Comparison of ENCODE assay signal across 1 cellular context in the genomic region with DNA sequence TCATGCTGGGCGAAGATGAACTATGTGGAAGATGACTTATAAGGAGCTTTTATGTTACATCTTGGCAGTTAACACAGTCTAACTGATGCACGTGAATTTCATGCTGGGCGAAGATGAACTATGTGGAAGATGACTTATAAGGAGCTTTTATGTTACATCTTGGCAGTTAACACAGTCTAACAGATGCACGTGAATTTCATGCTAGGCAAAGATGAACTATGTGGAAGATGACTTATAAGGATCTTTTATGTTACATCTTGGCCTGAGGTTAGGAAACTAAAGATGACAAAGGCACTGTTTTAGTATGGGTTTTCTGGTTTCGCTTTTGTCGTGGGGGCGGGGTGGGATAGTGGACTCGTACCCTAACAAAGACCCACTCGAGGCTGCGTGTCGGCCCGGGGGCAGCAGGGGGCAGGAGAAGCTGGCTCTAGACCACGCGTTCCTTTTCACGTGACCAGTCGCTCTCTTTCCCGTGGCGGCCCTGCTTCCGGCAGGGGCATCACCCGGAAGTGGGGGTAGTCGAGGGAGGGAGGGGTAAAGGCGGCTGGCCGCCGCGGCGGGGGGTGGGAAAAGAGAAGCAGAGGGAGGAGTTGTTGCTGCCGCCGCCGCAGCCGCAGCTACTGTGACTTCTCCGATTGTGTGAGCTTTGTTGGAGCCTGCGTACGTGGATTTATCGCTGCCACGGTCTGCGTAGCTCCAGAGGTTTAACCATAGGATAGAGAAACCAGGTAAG.
TF ChIP-seq lines count a peak whose summit lies in the region.

A gene (plus strand): TSS at position 586 of the 733 bp plus-strand sequence. CDS start 60,949 bp downstream, outside the sequence.

TF ChIP-seq in K562, 482 proteins besides CTCF, POLR2A, EP300 and RAD21 (continued from another document):
- TF ChIP-seq, protein P1, sequence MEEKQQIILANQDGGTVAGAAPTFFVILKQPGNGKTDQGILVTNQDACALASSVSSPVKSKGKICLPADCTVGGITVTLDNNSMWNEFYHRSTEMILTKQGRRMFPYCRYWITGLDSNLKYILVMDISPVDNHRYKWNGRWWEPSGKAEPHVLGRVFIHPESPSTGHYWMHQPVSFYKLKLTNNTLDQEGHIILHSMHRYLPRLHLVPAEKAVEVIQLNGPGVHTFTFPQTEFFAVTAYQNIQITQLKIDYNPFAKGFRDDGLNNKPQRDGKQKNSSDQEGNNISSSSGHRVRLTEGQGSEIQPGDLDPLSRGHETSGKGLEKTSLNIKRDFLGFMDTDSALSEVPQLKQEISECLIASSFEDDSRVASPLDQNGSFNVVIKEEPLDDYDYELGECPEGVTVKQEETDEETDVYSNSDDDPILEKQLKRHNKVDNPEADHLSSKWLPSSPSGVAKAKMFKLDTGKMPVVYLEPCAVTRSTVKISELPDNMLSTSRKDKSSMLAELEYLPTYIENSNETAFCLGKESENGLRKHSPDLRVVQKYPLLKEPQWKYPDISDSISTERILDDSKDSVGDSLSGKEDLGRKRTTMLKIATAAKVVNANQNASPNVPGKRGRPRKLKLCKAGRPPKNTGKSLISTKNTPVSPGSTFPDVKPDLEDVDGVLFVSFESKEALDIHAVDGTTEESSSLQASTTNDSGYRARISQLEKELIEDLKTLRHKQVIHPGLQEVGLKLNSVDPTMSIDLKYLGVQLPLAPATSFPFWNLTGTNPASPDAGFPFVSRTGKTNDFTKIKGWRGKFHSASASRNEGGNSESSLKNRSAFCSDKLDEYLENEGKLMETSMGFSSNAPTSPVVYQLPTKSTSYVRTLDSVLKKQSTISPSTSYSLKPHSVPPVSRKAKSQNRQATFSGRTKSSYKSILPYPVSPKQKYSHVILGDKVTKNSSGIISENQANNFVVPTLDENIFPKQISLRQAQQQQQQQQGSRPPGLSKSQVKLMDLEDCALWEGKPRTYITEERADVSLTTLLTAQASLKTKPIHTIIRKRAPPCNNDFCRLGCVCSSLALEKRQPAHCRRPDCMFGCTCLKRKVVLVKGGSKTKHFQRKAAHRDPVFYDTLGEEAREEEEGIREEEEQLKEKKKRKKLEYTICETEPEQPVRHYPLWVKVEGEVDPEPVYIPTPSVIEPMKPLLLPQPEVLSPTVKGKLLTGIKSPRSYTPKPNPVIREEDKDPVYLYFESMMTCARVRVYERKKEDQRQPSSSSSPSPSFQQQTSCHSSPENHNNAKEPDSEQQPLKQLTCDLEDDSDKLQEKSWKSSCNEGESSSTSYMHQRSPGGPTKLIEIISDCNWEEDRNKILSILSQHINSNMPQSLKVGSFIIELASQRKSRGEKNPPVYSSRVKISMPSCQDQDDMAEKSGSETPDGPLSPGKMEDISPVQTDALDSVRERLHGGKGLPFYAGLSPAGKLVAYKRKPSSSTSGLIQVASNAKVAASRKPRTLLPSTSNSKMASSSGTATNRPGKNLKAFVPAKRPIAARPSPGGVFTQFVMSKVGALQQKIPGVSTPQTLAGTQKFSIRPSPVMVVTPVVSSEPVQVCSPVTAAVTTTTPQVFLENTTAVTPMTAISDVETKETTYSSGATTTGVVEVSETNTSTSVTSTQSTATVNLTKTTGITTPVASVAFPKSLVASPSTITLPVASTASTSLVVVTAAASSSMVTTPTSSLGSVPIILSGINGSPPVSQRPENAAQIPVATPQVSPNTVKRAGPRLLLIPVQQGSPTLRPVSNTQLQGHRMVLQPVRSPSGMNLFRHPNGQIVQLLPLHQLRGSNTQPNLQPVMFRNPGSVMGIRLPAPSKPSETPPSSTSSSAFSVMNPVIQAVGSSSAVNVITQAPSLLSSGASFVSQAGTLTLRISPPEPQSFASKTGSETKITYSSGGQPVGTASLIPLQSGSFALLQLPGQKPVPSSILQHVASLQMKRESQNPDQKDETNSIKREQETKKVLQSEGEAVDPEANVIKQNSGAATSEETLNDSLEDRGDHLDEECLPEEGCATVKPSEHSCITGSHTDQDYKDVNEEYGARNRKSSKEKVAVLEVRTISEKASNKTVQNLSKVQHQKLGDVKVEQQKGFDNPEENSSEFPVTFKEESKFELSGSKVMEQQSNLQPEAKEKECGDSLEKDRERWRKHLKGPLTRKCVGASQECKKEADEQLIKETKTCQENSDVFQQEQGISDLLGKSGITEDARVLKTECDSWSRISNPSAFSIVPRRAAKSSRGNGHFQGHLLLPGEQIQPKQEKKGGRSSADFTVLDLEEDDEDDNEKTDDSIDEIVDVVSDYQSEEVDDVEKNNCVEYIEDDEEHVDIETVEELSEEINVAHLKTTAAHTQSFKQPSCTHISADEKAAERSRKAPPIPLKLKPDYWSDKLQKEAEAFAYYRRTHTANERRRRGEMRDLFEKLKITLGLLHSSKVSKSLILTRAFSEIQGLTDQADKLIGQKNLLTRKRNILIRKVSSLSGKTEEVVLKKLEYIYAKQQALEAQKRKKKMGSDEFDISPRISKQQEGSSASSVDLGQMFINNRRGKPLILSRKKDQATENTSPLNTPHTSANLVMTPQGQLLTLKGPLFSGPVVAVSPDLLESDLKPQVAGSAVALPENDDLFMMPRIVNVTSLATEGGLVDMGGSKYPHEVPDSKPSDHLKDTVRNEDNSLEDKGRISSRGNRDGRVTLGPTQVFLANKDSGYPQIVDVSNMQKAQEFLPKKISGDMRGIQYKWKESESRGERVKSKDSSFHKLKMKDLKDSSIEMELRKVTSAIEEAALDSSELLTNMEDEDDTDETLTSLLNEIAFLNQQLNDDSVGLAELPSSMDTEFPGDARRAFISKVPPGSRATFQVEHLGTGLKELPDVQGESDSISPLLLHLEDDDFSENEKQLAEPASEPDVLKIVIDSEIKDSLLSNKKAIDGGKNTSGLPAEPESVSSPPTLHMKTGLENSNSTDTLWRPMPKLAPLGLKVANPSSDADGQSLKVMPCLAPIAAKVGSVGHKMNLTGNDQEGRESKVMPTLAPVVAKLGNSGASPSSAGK (IDR thresholded peaks at IDR 0.05), result 0 out of 2 replicates have a peak, but pooled peaks have one; percentile 39
- TF ChIP-seq ETV5 (CRISPR knock-in tag; IDR thresholded peaks at IDR 0.05; ENCODE audit: low read depth), result peak; percentile 92
- peak; percentile 35; the same call in 1 of the 2 replicates for TF ChIP-seq L3MBTL2 (IDR thresholded peaks at IDR 0.05)
- TF ChIP-seq MYC (IDR thresholded peaks at IDR 0.05; ENCODE audit: low read depth, low read length), result peak; percentile 80
- no peak for TF ChIP-seq MYC (CRISPR knock-in tag; IDR thresholded peaks at IDR 0.05; ENCODE audit: borderline replicate concordance, low read depth)
- peak; percentile 44; the same call in 1 of the 2 replicates for TF ChIP-seq PHF8 (IDR thresholded peaks at IDR 0.05; ENCODE audit: borderline replicate concordance, low read length)
- TF ChIP-seq KDM4B (IDR thresholded peaks at IDR 0.05; ENCODE audit: borderline replicate concordance in 2 of 2, low read depth in 1 of 2), result peak in 1 of 2 experiments; percentile 80; a peak in 1 of 4 replicates
- TF ChIP-seq SMAD4 (CRISPR knock-in tag; conservative IDR thresholded peaks at IDR 0.05), result peak; percentile 93
- peak; percentile 38; the same call in 1 of the 2 replicates for TF ChIP-seq RBFOX2 (IDR thresholded peaks at IDR 0.05; ENCODE audit: low read depth, low read length)
- TF ChIP-seq, protein P2, sequence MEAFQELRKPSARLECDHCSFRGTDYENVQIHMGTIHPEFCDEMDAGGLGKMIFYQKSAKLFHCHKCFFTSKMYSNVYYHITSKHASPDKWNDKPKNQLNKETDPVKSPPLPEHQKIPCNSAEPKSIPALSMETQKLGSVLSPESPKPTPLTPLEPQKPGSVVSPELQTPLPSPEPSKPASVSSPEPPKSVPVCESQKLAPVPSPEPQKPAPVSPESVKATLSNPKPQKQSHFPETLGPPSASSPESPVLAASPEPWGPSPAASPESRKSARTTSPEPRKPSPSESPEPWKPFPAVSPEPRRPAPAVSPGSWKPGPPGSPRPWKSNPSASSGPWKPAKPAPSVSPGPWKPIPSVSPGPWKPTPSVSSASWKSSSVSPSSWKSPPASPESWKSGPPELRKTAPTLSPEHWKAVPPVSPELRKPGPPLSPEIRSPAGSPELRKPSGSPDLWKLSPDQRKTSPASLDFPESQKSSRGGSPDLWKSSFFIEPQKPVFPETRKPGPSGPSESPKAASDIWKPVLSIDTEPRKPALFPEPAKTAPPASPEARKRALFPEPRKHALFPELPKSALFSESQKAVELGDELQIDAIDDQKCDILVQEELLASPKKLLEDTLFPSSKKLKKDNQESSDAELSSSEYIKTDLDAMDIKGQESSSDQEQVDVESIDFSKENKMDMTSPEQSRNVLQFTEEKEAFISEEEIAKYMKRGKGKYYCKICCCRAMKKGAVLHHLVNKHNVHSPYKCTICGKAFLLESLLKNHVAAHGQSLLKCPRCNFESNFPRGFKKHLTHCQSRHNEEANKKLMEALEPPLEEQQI (IDR thresholded peaks at IDR 0.05), result 0 out of 2 replicates have a peak, but pooled peaks have one; percentile 24
- peak; percentile 76 for TF ChIP-seq RAD51 (IDR thresholded peaks at IDR 0.05; ENCODE audit: borderline replicate concordance, low read depth)
- TF ChIP-seq GATAD2B (IDR thresholded peaks at IDR 0.05; ENCODE audit: borderline replicate concordance), result no peak
- TF ChIP-seq CBFA2T2 (conservative IDR thresholded peaks at IDR 0.05), result peak; percentile 51
TF ChIP-seq in K562: peak in this region for 59.
